In genomic region chr19:30799854-30800755, GRCh38 we compare ENCODE assay signal across 8 cellular contexts.
DNase-seq lines count a peak whose midpoint lies in the region; ATAC-seq, FAIRE-seq and TF ChIP-seq lines count a peak whose summit lies in the region.

No MANE protein-coding gene starts in this region.

- H3F3A ChIP-seq in SK-N-SH (replicated peaks; ENCODE audit: insufficient read depth): no peaks in the 10 kb centered on the region

- CTCF ChIA-PET in SK-N-SH (lab: Yijun Ruan, JAX): interaction anchor here (0.6 to 1.7 kb wide), 3 partner anchors 7 to 1424 kb away, joined by 3 to 5 read pairs (median 4); no protein-coding TSS in a partner anchor

- H2BK15ac ChIP-seq in mesendoderm (replicated peaks; ENCODE audit: low read depth): no peak overlapping the region

- no peaks in the 10 kb centered on the region for H3K9me3 ChIP-seq in SK-N-SH

- no peak overlapping the region for H2BK120ac ChIP-seq in mesendoderm (ENCODE audit: low read depth, low read length)

- no peak for TF ChIP-seq EP300 in SK-N-SH (IDR thresholded peaks at IDR 0.05; ENCODE audit: borderline replicate concordance in 1 of 2, low read depth in 1 of 2, low read length in 1 of 2)

- no peak overlapping the region for H3K4ac ChIP-seq in mesendoderm (ENCODE audit: low read depth, low read length)

- DNase-seq in SK-N-SH: no peak
- DNase-seq in RPMI8226: peak; percentile 34
- peak in 8 of 10 donors; percentile 21 to 62 (median 42) for DNase-seq in dorsolateral prefrontal cortex
- DNase-seq in mesendoderm: peak; percentile 65
- peak; percentile 75 for DNase-seq in urothelium cell line (ENCODE audit: low spot score)
- no peak for DNase-seq in dermis blood vessel endothelial cell

- no peak overlapping the region for H4K8ac ChIP-seq in mesendoderm (ENCODE audit: low read depth, low read length)

- H3K4me3 ChIP-seq in SK-N-SH (ENCODE audit: low read depth in 2 of 2, low read length in 1 of 2) (peak overlapping the region in 1 of 2 experiments; percentile 32; a peak in 1 of 4 replicates), dorsolateral prefrontal cortex (no peak overlapping the region), mesendoderm (ENCODE audit: low read length) (no peak overlapping the region)

- no peaks in the 10 kb centered on the region for H3K79me1 ChIP-seq in mesendoderm (ENCODE audit: low read length)

- H3K27ac ChIP-seq in SK-N-SH (ENCODE audit: low read depth in 2 of 2, low read length in 1 of 2): no peak overlapping the region
- no peak overlapping the region for H3K27ac ChIP-seq in dorsolateral prefrontal cortex
- H3K27ac ChIP-seq in mesendoderm (ENCODE audit: low read depth, low read length): no peak overlapping the region

- H3K9ac ChIP-seq in SK-N-SH: no peak overlapping the region
- H3K9ac ChIP-seq in mesendoderm (ENCODE audit: low read length): no peak overlapping the region

- H4K5ac ChIP-seq in mesendoderm (ENCODE audit: low read length): no peak overlapping the region

- intact Hi-C loops in dorsolateral prefrontal cortex (cut with DNase I): no loop called here

- TF ChIP-seq CTCF in SK-N-SH (IDR thresholded peaks at IDR 0.05) (peak; percentile 10; the same call in 1 of the 2 replicates), dorsolateral prefrontal cortex (IDR thresholded peaks at IDR 0.05 in 54 of 56, conservative IDR thresholded peaks at IDR 0.05 in 2 of 56; ENCODE audit: low read depth in 1 of 56, partially characterized antibody in 56 of 56) (peak in 55 of 56 donors; percentile 27 to 76 (median 66))

- no peaks in the 10 kb centered on the region; a peak in 1 of 4 replicates for H3K4me1 ChIP-seq in SK-N-SH (ENCODE audit: control insufficient read depth in 1 of 2, insufficient read depth in 2 of 2, low read depth in 1 of 2, low read length in 1 of 2)
- no peaks in the 10 kb centered on the region for H3K4me1 ChIP-seq in mesendoderm (ENCODE audit: control insufficient read depth, low read depth, low read length)

- peak; percentile 30 for FAIRE-seq in urothelium cell line (lab: Jason Lieb, UNC)

- H3K27me3 ChIP-seq in SK-N-SH (ENCODE audit: insufficient read depth): no peaks in the 10 kb centered on the region
- H3K27me3 ChIP-seq in dorsolateral prefrontal cortex: peaks cover 0 to 29% (median 0%) of the 10 kb centered on the region in 45 donors
- no peaks in the 10 kb centered on the region for H3K27me3 ChIP-seq in mesendoderm (ENCODE audit: insufficient read depth, low read length, poor library complexity)

- no peak overlapping the region for H3K4me2 ChIP-seq in SK-N-SH
- no peak overlapping the region for H3K4me2 ChIP-seq in mesendoderm (ENCODE audit: low read length)

- no peaks in the 10 kb centered on the region for H3K9me2 ChIP-seq in SK-N-SH

- POLR2A ChIA-PET in SK-N-SH (lab: Yijun Ruan, JAX): no interaction called here

- peaks cover 18% of the 10 kb centered on the region for H3K27me3 Mint-ChIP-seq in activated T-helper 17 cell treated with anti-CD3 and anti-CD28 coated beads, Interleukin-2, amount 50 U/mL, for 72 hours

- H2BK5ac ChIP-seq in mesendoderm (ENCODE audit: low read length): no peak overlapping the region

- no peaks in the 10 kb centered on the region for H3K9me3 Mint-ChIP-seq in activated T-helper 17 cell treated with anti-CD3 and anti-CD28 coated beads, Interleukin-2, amount 50 U/mL, for 72 hours

- no peak overlapping the region for H3K27ac Mint-ChIP-seq in activated T-helper 17 cell treated with anti-CD3 and anti-CD28 coated beads, Interleukin-2, amount 50 U/mL, for 72 hours

- no peak overlapping the region for H3K56ac ChIP-seq in mesendoderm (ENCODE audit: low read length)

- no peaks in the 10 kb centered on the region for H4K20me1 ChIP-seq in SK-N-SH (ENCODE audit: insufficient read depth)

- H2AFZ ChIP-seq in SK-N-SH (ENCODE audit: low read depth): no peak overlapping the region

- no peak for TF ChIP-seq RAD21 in SK-N-SH (IDR thresholded peaks at IDR 0.05; ENCODE audit: low read length)

- H3K23ac ChIP-seq in mesendoderm (ENCODE audit: low read length): no peak overlapping the region

- H3K4me3 Mint-ChIP-seq in activated T-helper 17 cell treated with anti-CD3 and anti-CD28 coated beads, Interleukin-2, amount 50 U/mL, for 72 hours: no peak overlapping the region

- H3K36me3 ChIP-seq in SK-N-SH (replicated peaks in 1 of 2; ENCODE audit: control insufficient read depth in 1 of 2, insufficient read depth in 2 of 2, low read length in 1 of 2) (no peaks in the 10 kb centered on the region), mesendoderm (ENCODE audit: control insufficient read depth, insufficient read depth, low read length) (no peaks in the 10 kb centered on the region)

- WGBS in SK-N-SH (ENCODE audit: low lambda C conversion rate): 50% methylated on average over 21 of the region's 22 CpGs
- WGBS in mesendoderm (ENCODE audit: extremely low coverage, insufficient coverage, low lambda C conversion rate): no CpG with 5 or more reads among the region's 22 CpGs

- no peak overlapping the region for H2AK5ac ChIP-seq in mesendoderm (ENCODE audit: low read length)

- no peak overlapping the region for H3K18ac ChIP-seq in mesendoderm (ENCODE audit: low read length)

- H3K79me2 ChIP-seq in SK-N-SH (ENCODE audit: insufficient read depth): no peaks in the 10 kb centered on the region
- no peaks in the 10 kb centered on the region for H3K79me2 ChIP-seq in mesendoderm (ENCODE audit: control insufficient read depth, insufficient read depth, low read length)

- no peaks in the 10 kb centered on the region for H3K36me3 Mint-ChIP-seq in activated T-helper 17 cell treated with anti-CD3 and anti-CD28 coated beads, Interleukin-2, amount 50 U/mL, for 72 hours (ENCODE audit: low read depth)

- no peaks in the 10 kb centered on the region for H3K4me1 Mint-ChIP-seq in activated T-helper 17 cell treated with anti-CD3 and anti-CD28 coated beads, Interleukin-2, amount 50 U/mL, for 72 hours

- no peak for ATAC-seq in SK-N-SH treated with all-trans-retinoic acid at 6 μM for 48 hours
- ATAC-seq in activated T-helper 17 cell treated with anti-CD3 and anti-CD28 coated beads, Interleukin-2, amount 50 U/mL, for 72 hours (replicated peaks): no peak

TF ChIP-seq in SK-N-SH, 30 proteins besides CTCF, POLR2A, EP300 and RAD21:
- TF ChIP-seq FOSL2 (IDR thresholded peaks at IDR 0.05; ENCODE audit: borderline replicate concordance, low read depth) (no peak), POLR2AphosphoS5 (IDR thresholded peaks at IDR 0.05; ENCODE audit: low read depth, low read length) (no peak), MXI1 (IDR thresholded peaks at IDR 0.05; ENCODE audit: low read depth, low read length) (no peak), JUND (IDR thresholded peaks at IDR 0.05) (no peak), PBX3 (IDR thresholded peaks at IDR 0.05) (no peak), TEAD4 (IDR thresholded peaks at IDR 0.05; ENCODE audit: borderline replicate concordance, insufficient read depth) (no peak)
TF ChIP-seq in SK-N-SH: peak in this region for 0.

TF ChIP-seq in SK-N-SH treated with all-trans-retinoic acid at 6 μM for 48 hours, 23 proteins besides CTCF, POLR2A, EP300 and RAD21:
- TF ChIP-seq ZNF8 (CRISPR knock-in tag; IDR thresholded peaks at IDR 0.05) (no peak), BACH2 (CRISPR knock-in tag; IDR thresholded peaks at IDR 0.05; ENCODE audit: borderline replicate concordance) (no peak)

Comparison
In these comparisons a context has a peak if more than half of its experiments do, and no peak if none do; other contexts are left out.
1. DNase-seq: peak in RPMI8226 (single experiment), dorsolateral prefrontal cortex (8 of 10), mesendoderm (single experiment) and urothelium cell line (single experiment); none in SK-N-SH (single experiment) and dermis blood vessel endothelial cell (single experiment).